ENCODE assay signal across 24 cellular contexts in genomic region chr1:242212401-242212800, GRCh38.
DNase-seq lines count a peak whose midpoint lies in the region; ATAC-seq and TF ChIP-seq lines count a peak whose summit lies in the region.
"Had no signal": no experiment of that assay in that cellular context is flagged by ENCODE, and none has a peak within 500 bp of the region (broad histone marks: within the 10 kb centered on the region; RNA-seq: fewer than 3 reads in every experiment).

No MANE protein-coding gene starts in this region.

- CTCF ChIA-PET in Caco-2 (lab: Charles Lee) = no interaction called here

- peaks cover 61% of the 10 kb centered on the region for H3K9me3 Mint-ChIP-seq in Caco-2 (ENCODE audit: unreplicated experiment)
- peaks cover 3 to 39% (median 21%) of the 10 kb centered on the region in 5 experiments for H3K9me3 Mint-ChIP-seq in brain
- H3K9me3 Mint-ChIP-seq in stimulated activated memory B cell treated with anti-CD40 and anti-IgM and Interleukin-4, amounts not matched to agents 10 μg/mL and 1 μg/mL and 100 μg/mL, for 72 hours = peaks cover 1% of the 10 kb centered on the region

- no TSS peak for BruUV-seq in Caco-2 (replicated peaks; lab: Mats Ljungman, UMichigan)

- H3K4me3 Mint-ChIP-seq in Caco-2 (ENCODE audit: unreplicated experiment) (peak overlapping the region; percentile 62), brain (no peak overlapping the region)
- H3K4me3 Mint-ChIP-seq in stimulated activated memory B cell treated with anti-CD40 and anti-IgM and Interleukin-4, amounts not matched to agents 10 μg/mL and 1 μg/mL and 100 μg/mL, for 72 hours = no peak overlapping the region
- H3K4me3 Mint-ChIP-seq: activated naive CD4-positive, alpha-beta T cell treated with anti-CD3 and anti-CD28 coated beads for 36 hours; CD14-positive monocyte; memory B cell; stimulated activated naive CD8-positive, alpha-beta T cell treated with anti-CD3 and anti-CD28 coated beads, Interleukin-15, amount 100 ng/mL, for 72 hours had no signal

- intact Hi-C loops in Caco-2 (cut with micrococcal nuclease; ENCODE audit: unreplicated experiment) = no loop called here

- peaks cover 38% of the 10 kb centered on the region for H3K4me1 ChIP-seq in Caco-2
- H3K4me1 ChIP-seq: breast epithelium, esophagus squamous epithelium, gastroesophageal sphincter, prostate gland, thyroid gland had no signal

- POLR2A ChIA-PET in Caco-2 (lab: Charles Lee) = no interaction called here

- H3K9me3 ChIP-seq in Caco-2 = peaks cover 36% of the 10 kb centered on the region
- H3K9me3 ChIP-seq: prostate gland, thyroid gland had no signal

- no peak for DNase-seq in Caco-2
- DNase-seq in H7 = peak; percentile 52
- DNase-seq in iPS-NIHi11 (ENCODE audit: low spot score) = peak; percentile 50
- DNase-seq in NCI-H226 = no peak
- DNase-seq: activated naive CD4-positive, alpha-beta T cell treated with anti-CD3 and anti-CD28 coated beads for 36 hours; amniotic stem cell; esophagus squamous epithelium; GM23248; KG1; left colon; NCI-H1694; NCI-H524 treated with DMSO at 0.1 percent for 48 hours; RPMI8226; stimulated activated naive CD8-positive, alpha-beta T cell treated with anti-CD3 and anti-CD28 coated beads, Interleukin-15, amount 100 ng/mL, for 72 hours; thyroid gland had no signal

- peaks cover 32% of the 10 kb centered on the region for H3K4me1 Mint-ChIP-seq in Caco-2 (ENCODE audit: low read depth, unreplicated experiment)
- H3K4me1 Mint-ChIP-seq in brain = peaks cover 47% of the 10 kb centered on the region
- H3K4me1 Mint-ChIP-seq in stimulated activated memory B cell treated with anti-CD40 and anti-IgM and Interleukin-4, amounts not matched to agents 10 μg/mL and 1 μg/mL and 100 μg/mL, for 72 hours = no peaks in the 10 kb centered on the region
- H3K4me1 Mint-ChIP-seq: CD14-positive monocyte; memory B cell; stimulated activated naive CD8-positive, alpha-beta T cell treated with anti-CD3 and anti-CD28 coated beads, Interleukin-15, amount 100 ng/mL, for 72 hours had no signal

- H3K36me3 Mint-ChIP-seq in Caco-2 (ENCODE audit: insufficient read depth, unreplicated experiment) (peaks cover 30% of the 10 kb centered on the region), brain (peaks cover 9% of the 10 kb centered on the region)
- H3K36me3 Mint-ChIP-seq in stimulated activated memory B cell treated with anti-CD40 and anti-IgM and Interleukin-4, amounts not matched to agents 10 μg/mL and 1 μg/mL and 100 μg/mL, for 72 hours = no peaks in the 10 kb centered on the region
- H3K36me3 Mint-ChIP-seq: CD14-positive monocyte, memory B cell had no signal

- H3K4me3 ChIP-seq in Caco-2 (ENCODE audit: low read depth, low read length) = no peak overlapping the region
- H3K4me3 ChIP-seq in H7 (ENCODE audit: insufficient read depth, low read depth, low read length) = no peak overlapping the region
- H3K4me3 ChIP-seq: breast epithelium, coronary artery, esophagus squamous epithelium, gastroesophageal sphincter, GM23248, prostate gland, thyroid gland had no signal

- H3K27me3 Mint-ChIP-seq in Caco-2 (ENCODE audit: insufficient read depth, unreplicated experiment) = no peaks in the 10 kb centered on the region
- H3K27me3 Mint-ChIP-seq in brain = peaks cover 3% of the 10 kb centered on the region
- H3K27me3 Mint-ChIP-seq in stimulated activated memory B cell treated with anti-CD40 and anti-IgM and Interleukin-4, amounts not matched to agents 10 μg/mL and 1 μg/mL and 100 μg/mL, for 72 hours = peaks cover 17% of the 10 kb centered on the region

- TF ChIP-seq CTCF in Caco-2 (IDR thresholded peaks at IDR 0.05; ENCODE audit: insufficient read depth in 1 of 2, low read depth in 1 of 2, low read length in 1 of 2, severe bottlenecking in 1 of 2, unreplicated experiment in 1 of 2) (no peak), brain (conservative IDR thresholded peaks at IDR 0.05) (no peak)

- ATAC-seq in stimulated activated memory B cell treated with anti-CD40 and anti-IgM and Interleukin-4, amounts not matched to agents 10 μg/mL and 1 μg/mL and 100 μg/mL, for 72 hours = no peak
- ATAC-seq in GM19351 (IDR thresholded peaks at IDR 0.05; ENCODE audit: unreplicated experiment) = no peak
- ATAC-seq: gastroesophageal sphincter; left colon; stimulated activated naive CD8-positive, alpha-beta T cell treated with anti-CD3 and anti-CD28 coated beads, Interleukin-15, amount 100 ng/mL, for 72 hours had no signal

- no peaks in the 10 kb centered on the region for H3K36me3 ChIP-seq in Caco-2 (ENCODE audit: control insufficient read depth, insufficient read depth, low read length)
- H3K36me3 ChIP-seq in H7 (replicated peaks; ENCODE audit: control insufficient read depth, insufficient read depth, low read length) = no peaks in the 10 kb centered on the region
- H3K36me3 ChIP-seq: breast epithelium, esophagus squamous epithelium, gastroesophageal sphincter, prostate gland, thyroid gland had no signal

- H3K27me3 ChIP-seq in Caco-2 (replicated peaks; ENCODE audit: control insufficient read depth, insufficient read depth, low read length) (no peaks in the 10 kb centered on the region), H7 (ENCODE audit: control insufficient read depth, insufficient read depth, low read length) (peaks cover 19% of the 10 kb centered on the region; the same call in 1 of the 2 replicates)
- H3K27me3 ChIP-seq: breast epithelium, esophagus squamous epithelium, thyroid gland had no signal

- H3K27ac Mint-ChIP-seq in Caco-2 (ENCODE audit: unreplicated experiment) (peak overlapping the region; percentile 93), brain (peak overlapping the region in 3 of 5 experiments; percentile 22 to 74 (median 67))
- H3K27ac Mint-ChIP-seq in stimulated activated memory B cell treated with anti-CD40 and anti-IgM and Interleukin-4, amounts not matched to agents 10 μg/mL and 1 μg/mL and 100 μg/mL, for 72 hours = no peak overlapping the region
- H3K27ac Mint-ChIP-seq: activated naive CD4-positive, alpha-beta T cell treated with anti-CD3 and anti-CD28 coated beads for 36 hours; CD14-positive monocyte; memory B cell; stimulated activated naive CD8-positive, alpha-beta T cell treated with anti-CD3 and anti-CD28 coated beads, Interleukin-15, amount 100 ng/mL, for 72 hours had no signal

Comparison
In these comparisons a context has a peak if more than half of its experiments do, and no peak if none do; other contexts are left out.
1. DNase-seq: peak in H7 (single experiment) and iPS-NIHi11 (single experiment); none in Caco-2 (0 of 2) and NCI-H226 (single experiment).